In the genomic region with DNA sequence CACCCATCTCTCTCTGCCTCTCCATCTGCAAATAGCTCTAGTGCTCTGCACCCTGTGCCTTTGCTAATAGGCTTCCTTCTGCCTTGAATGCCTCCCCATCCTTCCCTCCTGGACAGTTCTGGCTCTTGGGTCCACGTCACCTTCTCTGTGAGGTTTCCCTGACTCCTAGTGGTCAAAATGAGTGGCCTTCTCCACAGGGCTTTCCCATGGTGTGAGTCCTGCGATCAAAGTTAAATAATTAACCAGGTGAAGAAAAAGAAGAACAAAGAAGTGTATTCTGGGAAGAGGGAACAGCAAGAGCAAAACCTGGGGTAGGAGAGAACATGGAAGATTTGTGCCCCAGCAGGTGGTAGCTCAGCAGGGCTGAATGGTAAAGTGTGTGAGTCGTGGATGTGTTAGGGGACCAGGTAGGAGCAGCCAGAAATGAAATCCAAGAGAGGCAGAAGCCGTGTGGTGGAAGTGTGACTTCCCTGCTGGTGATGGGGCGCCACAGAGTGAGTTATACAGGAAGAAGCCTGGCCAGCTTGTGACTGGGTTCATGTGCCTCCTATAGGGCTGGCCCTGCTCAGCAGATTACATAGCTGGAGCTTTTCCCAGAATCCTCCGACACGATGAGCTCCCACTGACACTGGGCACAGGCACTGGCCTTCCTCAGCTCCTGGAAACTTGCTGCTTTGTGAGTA, we compare ENCODE assay signal across 8 cellular contexts.
DNase-seq lines count a peak whose midpoint lies in the region; ATAC-seq and TF ChIP-seq lines count a peak whose summit lies in the region.
"Had no signal": no experiment of that assay in that cellular context is flagged by ENCODE, and none has a peak within 500 bp of the region (broad histone marks: within the 10 kb centered on the region; RNA-seq: fewer than 3 reads in every experiment).

No MANE protein-coding gene starts in this region.

- DNase-seq in HCT116 (ENCODE audit: low read depth, low spot score) (no peak), adrenal gland (peak in 5 of 7 donors; percentile 39 to 61 (median 56)), left ventricle myocardium superior (no peak), GDM1 (lab: John Stamatoyannopoulos, UW) (no peak)

- no peak overlapping the region for H3K9ac ChIP-seq in HCT116 (ENCODE audit: low read length)

- RAD21 ChIA-PET in HCT116 (lab: Charles Lee; ENCODE audit: low non-redundant PET in 1 of 2, low total read pairs in 2 of 2, uncharacterized antibody in 2 of 2, unreplicated experiment in 2 of 2) = no interaction called here

- TF ChIP-seq RAD21 in HCT116 (IDR thresholded peaks at IDR 0.05; ENCODE audit: low read depth) = peak; percentile 53

- no peak for TF ChIP-seq POLR2A in HCT116 (IDR thresholded peaks at IDR 0.05; ENCODE audit: borderline replicate concordance, extremely low read depth, insufficient read depth, insufficient read length)
- TF ChIP-seq POLR2A in adrenal gland (IDR thresholded peaks at IDR 0.05) = no peak

- H3K36me3 ChIP-seq in HCT116 (ENCODE audit: control insufficient read depth in 1 of 2, insufficient read depth in 2 of 2, low read length in 2 of 2) (no peaks in the 10 kb centered on the region), adrenal gland (replicated peaks in 1 of 2) (no peaks in the 10 kb centered on the region), thymus (ENCODE audit: control insufficient read depth, insufficient read depth) (no peaks in the 10 kb centered on the region)
- H3K36me3 ChIP-seq: SJSA1 had no signal

- intact Hi-C loops in HCT116 (cut with micrococcal nuclease) = loop anchor here (1.0 kb wide), 1 partner anchor 255 kb away; no protein-coding TSS in a partner anchor
- intact Hi-C loops in adrenal gland (cut with DNase I) = no loop called here
- intact Hi-C loops in left ventricle myocardium superior (cut with micrococcal nuclease) = no loop called here

- no peak overlapping the region for H2AFZ ChIP-seq in HCT116 (ENCODE audit: low read depth, low read length, poor library complexity, severe bottlenecking)

- H3K4me3 ChIP-seq in HCT116 (replicated peaks in 1 of 2; ENCODE audit: low read depth in 1 of 2, low read length in 2 of 2) (no peak overlapping the region), adrenal gland (no peak overlapping the region), thymus (ENCODE audit: low read length) (no peak overlapping the region)
- H3K4me3 ChIP-seq: SJSA1 had no signal

- no peak overlapping the region for H3K27ac ChIP-seq in HCT116 (ENCODE audit: low read depth, low read length)
- no peak overlapping the region for H3K27ac ChIP-seq in adrenal gland
- peak overlapping the region; percentile 46 for H3K27ac ChIP-seq in thymus (ENCODE audit: low read depth)
- H3K27ac ChIP-seq: SJSA1 had no signal

- no peaks in the 10 kb centered on the region for H3K9me2 ChIP-seq in HCT116 (ENCODE audit: insufficient read depth)

- no peak overlapping the region for H3K4me2 ChIP-seq in HCT116 (ENCODE audit: low read length)

- CTCF ChIA-PET in HCT116 (lab: Charles Lee) = interaction anchor here (0.9 kb wide), 1 partner anchor 255 kb away, joined by 3 read pairs; no protein-coding TSS in a partner anchor

- WGBS in adrenal gland, 4 donors = 55 to 66% (median 59%) methylated on average over 7 of the region's 7 CpGs
- WGBS in thymus = 58% methylated on average over 7 of the region's 7 CpGs

- H3K9me3 ChIP-seq in HCT116 (ENCODE audit: control insufficient read depth in 1 of 2, insufficient read depth in 1 of 2, low read depth in 1 of 2, low read length in 2 of 2) (no peaks in the 10 kb centered on the region), adrenal gland (replicated peaks in 1 of 3) (no peaks in the 10 kb centered on the region), thymus (ENCODE audit: control insufficient read depth) (no peaks in the 10 kb centered on the region)
- H3K9me3 ChIP-seq: SJSA1 had no signal

- no peaks in the 10 kb centered on the region for H3K79me2 ChIP-seq in HCT116 (ENCODE audit: insufficient read depth, low read length)

- POLR2A ChIA-PET in HCT116 (lab: Charles Lee) = no interaction called here

- peak; percentile 77 for ATAC-seq in HCT116
- peak; percentile 69 for ATAC-seq in left ventricle myocardium superior
- ATAC-seq in GM21529 (IDR thresholded peaks at IDR 0.05; ENCODE audit: unreplicated experiment) = no peak
- no peak for ATAC-seq in HG02973 (IDR thresholded peaks at IDR 0.05; ENCODE audit: unreplicated experiment)

- BruUV-seq in HCT116 (replicated peaks; lab: Mats Ljungman, UMichigan) = no TSS peak

- no peaks in the 10 kb centered on the region for H3K4me1 ChIP-seq in HCT116 (ENCODE audit: control insufficient read depth in 1 of 2, insufficient read depth in 2 of 2, low read length in 2 of 2)
- no peaks in the 10 kb centered on the region for H3K4me1 ChIP-seq in adrenal gland (replicated peaks in 1 of 2)
- H3K4me1 ChIP-seq in thymus (ENCODE audit: control insufficient read depth, insufficient read depth, low read length) = no peaks in the 10 kb centered on the region
- H3K4me1 ChIP-seq: SJSA1 had no signal

- H4K20me1 ChIP-seq in HCT116 (ENCODE audit: insufficient read depth) = no peaks in the 10 kb centered on the region

- H3K27me3 ChIP-seq in HCT116 (ENCODE audit: insufficient read depth, low read length) (peaks cover 64% of the 10 kb centered on the region), adrenal gland (no peaks in the 10 kb centered on the region), thymus (ENCODE audit: control insufficient read depth, insufficient read depth) (no peaks in the 10 kb centered on the region)
- H3K27me3 ChIP-seq: SJSA1 had no signal

- TF ChIP-seq CTCF in HCT116 (IDR thresholded peaks at IDR 0.05 in 2 of 3, conservative IDR thresholded peaks at IDR 0.05 in 1 of 3; ENCODE audit: borderline replicate concordance in 1 of 3, insufficient read depth in 1 of 3, low read depth in 2 of 3, low read length in 2 of 3) (peak; percentile 14 to 41 (median 39); a peak in 5 of 6 replicates), adrenal gland (IDR thresholded peaks at IDR 0.05) (peak in 4 of 6 experiments; percentile 31 to 39 (median 34))

TF ChIP-seq in HCT116, 20 proteins besides CTCF, POLR2A, EP300 and RAD21:
- no peak for TF ChIP-seq SIN3A (IDR thresholded peaks at IDR 0.05; ENCODE audit: low read depth)

Comparison
In these comparisons a context has a peak if more than half of its experiments do, and no peak if none do; other contexts are left out.
1. ATAC-seq: peak in HCT116 (single experiment) and left ventricle myocardium superior (single experiment); none in GM21529 (single experiment) and HG02973 (single experiment).
2. DNase-seq: peak in adrenal gland (5 of 7); none in HCT116 (single experiment), left ventricle myocardium superior (single experiment) and GDM1 (single experiment).